8 cellular contexts compared by ENCODE assay signal in genomic region chr12:47397664-47398281, GRCh38.
A peak's percentile ranks its signal among the peaks of the same experiment; 100 is the strongest.
DNase-seq lines count a peak whose midpoint lies in the region; ATAC-seq and TF ChIP-seq lines count a peak whose summit lies in the region.

No MANE protein-coding gene starts in this region.

- no peak overlapping the region for H3K4ac ChIP-seq in mesenchymal stem cell (ENCODE audit: low read depth in 1 of 2, low read length in 2 of 2)

- no peak overlapping the region for H2BK120ac ChIP-seq in mesenchymal stem cell (ENCODE audit: low read depth, low read length)

- no peak overlapping the region for H2AFZ ChIP-seq in mesenchymal stem cell (ENCODE audit: low read depth, low read length)

- H3K4me1 Mint-ChIP-seq in T-helper 1 cell treated with Interleukin-12 subunit alpha and Interleukin-12 subunit beta and Interleukin-4 antibody, amounts not matched to agents 30 μg/mL and 1 μg/mL, for 36 hours (ENCODE audit: low read depth), result peaks cover 62% of the 10 kb centered on the region

- no peak overlapping the region for H2BK12ac ChIP-seq in mesenchymal stem cell (ENCODE audit: low read length in 2 of 2)

- no peak overlapping the region for H3K18ac ChIP-seq in mesenchymal stem cell (ENCODE audit: low read depth in 1 of 2, low read length in 2 of 2)

- no peak overlapping the region for H4K8ac ChIP-seq in mesenchymal stem cell (ENCODE audit: low read length)

- WGBS in mesenchymal stem cell, result 36% methylated on average over 2 of the region's 4 CpGs

- peaks cover 8% of the 10 kb centered on the region for H3K9me3 Mint-ChIP-seq in T-helper 1 cell treated with Interleukin-12 subunit alpha and Interleukin-12 subunit beta and Interleukin-4 antibody, amounts not matched to agents 30 μg/mL and 1 μg/mL, for 36 hours

- no peak overlapping the region for H3K9ac ChIP-seq in mesenchymal stem cell (ENCODE audit: low read length)

- no peak overlapping the region for H3K27ac ChIP-seq in mesenchymal stem cell (ENCODE audit: low read length, poor library complexity, severe bottlenecking)

- no peak overlapping the region for H2AK5ac ChIP-seq in mesenchymal stem cell (ENCODE audit: low read length, severe bottlenecking)

- H4K91ac ChIP-seq in mesenchymal stem cell (ENCODE audit: low read length), result no peak overlapping the region

- H2BK5ac ChIP-seq in mesenchymal stem cell (ENCODE audit: low read depth, low read length, poor library complexity, severe bottlenecking), result no peak overlapping the region

- H3K4me2 ChIP-seq in mesenchymal stem cell (ENCODE audit: low read length, poor library complexity, severe bottlenecking), result no peak overlapping the region

- peaks cover 27% of the 10 kb centered on the region for H3K36me3 Mint-ChIP-seq in T-helper 1 cell treated with Interleukin-12 subunit alpha and Interleukin-12 subunit beta and Interleukin-4 antibody, amounts not matched to agents 30 μg/mL and 1 μg/mL, for 36 hours (ENCODE audit: low read depth)

- no peak overlapping the region for H3K4me3 ChIP-seq in cardiac fibroblast (replicated peaks in 1 of 2; ENCODE audit: low read depth in 2 of 2, low read length in 2 of 2)
- H3K4me3 ChIP-seq in mesenchymal stem cell (ENCODE audit: insufficient read depth in 1 of 2, low read depth in 1 of 2, low read length in 2 of 2), result no peak overlapping the region

- TF ChIP-seq CTCF in GM12874 (IDR thresholded peaks at IDR 0.05; ENCODE audit: insufficient read depth, low read depth, low read length) (peak; percentile 31), cardiac fibroblast (IDR thresholded peaks at IDR 0.05; ENCODE audit: low read depth, low read length) (peak; percentile 72)

- peak; percentile 69 for ATAC-seq in HG03565 (IDR thresholded peaks at IDR 0.05; ENCODE audit: unreplicated experiment)

- H3K9me3 ChIP-seq in mesenchymal stem cell (ENCODE audit: control insufficient read depth, low read length), result no peaks in the 10 kb centered on the region

- peaks cover 0 to 1% of the 10 kb centered on the region in 2 experiments for H3K27me3 ChIP-seq in mesenchymal stem cell (ENCODE audit: control insufficient read depth in 1 of 2, insufficient read depth in 1 of 2, low read length in 2 of 2)

- H3K27ac Mint-ChIP-seq in T-helper 1 cell treated with Interleukin-12 subunit alpha and Interleukin-12 subunit beta and Interleukin-4 antibody, amounts not matched to agents 30 μg/mL and 1 μg/mL, for 36 hours, result peak overlapping the region; percentile 81

- no peaks in the 10 kb centered on the region for H3K79me1 ChIP-seq in mesenchymal stem cell (replicated peaks; ENCODE audit: low read length, poor library complexity, severe bottlenecking)

- H3K4me1 ChIP-seq in mesenchymal stem cell (ENCODE audit: control insufficient read depth, insufficient read depth, low read depth, low read length), result peaks cover 1% of the 10 kb centered on the region

- DNase-seq in A172 (ENCODE audit: low spot score), result peak; percentile 73
- DNase-seq in cardiac fibroblast (ENCODE audit: low read depth in 2 of 2), result peak; percentile 84
- peak; percentile 64 for DNase-seq in mesenchymal stem cell
- DNase-seq in DMS153 treated with DMSO at 0.1 percent for 48 hours (lab: John Stamatoyannopoulos, UW; ENCODE audit: unreplicated experiment), result no peak
- no peak for DNase-seq in pons (ENCODE audit: low spot score)

- no peaks in the 10 kb centered on the region for H3K36me3 ChIP-seq in mesenchymal stem cell (ENCODE audit: control insufficient read depth in 1 of 2, insufficient read depth in 2 of 2, low read depth in 1 of 2, low read length in 2 of 2)

- no peak overlapping the region for H2BK15ac ChIP-seq in mesenchymal stem cell (ENCODE audit: low read depth, poor library complexity, severe bottlenecking)

- H3K4me3 Mint-ChIP-seq in T-helper 1 cell treated with Interleukin-12 subunit alpha and Interleukin-12 subunit beta and Interleukin-4 antibody, amounts not matched to agents 30 μg/mL and 1 μg/mL, for 36 hours, result no peak overlapping the region

- no peak overlapping the region for H3K14ac ChIP-seq in mesenchymal stem cell (ENCODE audit: low read length in 2 of 2)

- H3K27me3 Mint-ChIP-seq in T-helper 1 cell treated with Interleukin-12 subunit alpha and Interleukin-12 subunit beta and Interleukin-4 antibody, amounts not matched to agents 30 μg/mL and 1 μg/mL, for 36 hours (ENCODE audit: low read depth), result no peaks in the 10 kb centered on the region

- no peak overlapping the region for H3K23ac ChIP-seq in mesenchymal stem cell (ENCODE audit: low read length in 2 of 2)

Comparison
In these comparisons a context has a peak if more than half of its experiments do, and no peak if none do; other contexts are left out.
1. DNase-seq: peak in A172 (single experiment), cardiac fibroblast (2 of 2) and mesenchymal stem cell (single experiment); none in DMS153 treated with DMSO at 0.1 percent for 48 hours (single experiment) and pons (single experiment).